ENCODE assay signal across 21 cellular contexts in the genomic region with DNA sequence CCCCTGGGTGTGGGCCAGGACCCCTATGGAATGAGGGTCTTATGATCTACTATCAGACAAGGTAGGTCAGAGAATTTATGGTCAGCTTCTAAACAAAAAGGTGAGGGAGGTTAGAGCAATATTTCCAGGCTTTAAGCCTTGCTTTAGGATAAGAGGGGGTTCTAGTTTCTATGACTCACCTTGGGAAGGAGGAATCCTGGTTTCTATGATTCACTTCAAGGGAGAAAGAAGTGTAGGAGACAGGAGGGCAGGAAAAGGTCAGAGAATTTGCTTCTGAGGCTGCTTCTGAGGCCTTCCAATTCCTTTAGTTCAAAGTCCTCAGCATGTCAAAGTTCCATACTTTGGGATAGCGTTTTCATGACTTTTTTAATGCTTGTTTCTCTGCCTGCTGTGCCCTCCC. TPM values are rescaled to one million over a fixed set of nuclear protein-coding genes. Genes with fewer than 3 reads are reported as not detected.
DNase-seq lines count a peak whose midpoint lies in the region; FAIRE-seq and TF ChIP-seq lines count a peak whose summit lies in the region.
"Had no signal": no experiment of that assay in that cellular context is flagged by ENCODE, and none has a peak within 500 bp of the region (broad histone marks: within the 10 kb centered on the region; RNA-seq: fewer than 3 reads in every experiment).

No MANE protein-coding gene starts in this region.

- H3K4me3 ChIP-seq in endothelial cell of umbilical vein (replicated peaks in 1 of 3; ENCODE audit: insufficient read depth in 1 of 3, low read depth in 1 of 3, low read length in 3 of 3) (no peak overlapping the region), spleen (no peak overlapping the region)
- H3K4me3 ChIP-seq: cardiac muscle cell, gastrocnemius medialis, lung had no signal

- H3K27ac ChIP-seq in endothelial cell of umbilical vein (ENCODE audit: insufficient read depth, low read depth, low read length) (no peak overlapping the region), spleen (no peak overlapping the region)
- H3K27ac ChIP-seq: C4-2B, cardiac muscle cell, gastrocnemius medialis had no signal

- TF ChIP-seq CTCF in endothelial cell of umbilical vein (IDR thresholded peaks at IDR 0.05; ENCODE audit: extremely low read depth in 1 of 2, insufficient read depth in 1 of 2, low read depth in 1 of 2, low read length in 2 of 2) (no peak), osteocyte (IDR thresholded peaks at IDR 0.05) (no peak), spleen (IDR thresholded peaks at IDR 0.05 in 8 of 11, conservative IDR thresholded peaks at IDR 0.05 in 3 of 11) (no peak)

- H3K27me3 ChIP-seq in endothelial cell of umbilical vein (ENCODE audit: control insufficient read depth in 2 of 2, insufficient read depth in 2 of 2, low read length in 2 of 2) = no peaks in the 10 kb centered on the region
- H3K27me3 ChIP-seq in spleen (replicated peaks in 1 of 7) = no peaks in the 10 kb centered on the region
- H3K27me3 ChIP-seq: cardiac muscle cell, gastrocnemius medialis had no signal

- POLR2A ChIA-PET in endothelial cell of umbilical vein (lab: Charles Lee) = no interaction called here

- peak; percentile 30 for DNase-seq in H4 (ENCODE audit: low spot score)
- peak; percentile 74 for DNase-seq in RPMI7951 (ENCODE audit: low read depth)
- peak; percentile 18 for DNase-seq in endothelial cell of umbilical vein (ENCODE audit: low read depth, low spot score)
- no peak for DNase-seq in osteocyte (ENCODE audit: extremely low spot score, unreplicated experiment)
- DNase-seq in immature natural killer cell = no peak
- DNase-seq in NCI-H748 treated with DMSO at 0.1 percent for 48 hours (lab: John Stamatoyannopoulos, UW) = no peak
- DNase-seq in spleen = no peak
- no peak for DNase-seq in NCI-H1105 treated with DMSO at 0.1 percent for 48 hours (lab: John Stamatoyannopoulos, UW)
- DNase-seq: activated CD4-positive, alpha-beta T cell treated with anti-CD3 and anti-CD28 coated beads for 36 hours; activated naive CD4-positive, alpha-beta T cell treated with anti-CD3 and anti-CD28 coated beads, Interleukin-2, amount 10 ng/mL, durations not matched to agents 7 days and 5 days; effector memory CD8-positive, alpha-beta T cell; gastrocnemius medialis; natural killer cell; NCI-H1694 treated with DMSO at 0.1 percent for 48 hours; NCI-H446 treated with DMSO at 0.1 percent for 48 hours; stimulated activated CD4-positive, alpha-beta T cell treated with anti-CD3 and anti-CD28 coated beads, Interleukin-15, amount 100 ng/mL, for 24 hours; stimulated activated naive CD8-positive, alpha-beta T cell treated with anti-CD3 and anti-CD28 coated beads, Interleukin-15, Interleukin-2, amounts not matched to agents 100 U/mL and 50 U/mL, for 24 hours had no signal

- H3K4me1 Mint-ChIP-seq in osteocyte (ENCODE audit: unreplicated experiment) = peaks cover 77% of the 10 kb centered on the region
- H3K4me1 Mint-ChIP-seq in immature natural killer cell = peaks cover 6 to 11% of the 10 kb centered on the region in 2 donors

- H3K79me2 ChIP-seq in endothelial cell of umbilical vein (ENCODE audit: control insufficient read depth, insufficient read depth, low read length) = peaks cover 16% of the 10 kb centered on the region

- H3K9me3 ChIP-seq in endothelial cell of umbilical vein (replicated peaks; ENCODE audit: control insufficient read depth, insufficient read depth, low read length) (no peaks in the 10 kb centered on the region), spleen (no peaks in the 10 kb centered on the region)
- H3K9me3 ChIP-seq: gastrocnemius medialis had no signal

- H4K20me1 ChIP-seq in endothelial cell of umbilical vein (replicated peaks; ENCODE audit: control insufficient read depth, extremely low read depth, insufficient read depth, low read length) = no peaks in the 10 kb centered on the region

- H3K27ac Mint-ChIP-seq in osteocyte (ENCODE audit: unreplicated experiment) (peak overlapping the region; percentile 59), immature natural killer cell (no peak overlapping the region)
- H3K27ac Mint-ChIP-seq: activated CD4-positive, alpha-beta T cell treated with anti-CD3 and anti-CD28 coated beads for 36 hours; activated naive CD4-positive, alpha-beta T cell treated with anti-CD3 and anti-CD28 coated beads, Interleukin-2, amount 10 ng/mL, durations not matched to agents 7 days and 5 days; effector memory CD8-positive, alpha-beta T cell; natural killer cell had no signal

- TF ChIP-seq POLR2A in endothelial cell of umbilical vein (IDR thresholded peaks at IDR 0.05; ENCODE audit: low read depth, low read length) = no peak
- TF ChIP-seq POLR2A in spleen (IDR thresholded peaks at IDR 0.05) = no peak

- no peak overlapping the region for H3K9ac ChIP-seq in endothelial cell of umbilical vein (replicated peaks; ENCODE audit: extremely low read depth, insufficient read depth, low read length)

- no TSS peak for BruUV-seq in endothelial cell of umbilical vein (replicated peaks; lab: Mats Ljungman, UMichigan)

- H2AFZ ChIP-seq in endothelial cell of umbilical vein (ENCODE audit: low read depth, low read length) = no peak overlapping the region

- H3K4me3 Mint-ChIP-seq in osteocyte (ENCODE audit: unreplicated experiment) (no peak overlapping the region), immature natural killer cell (no peak overlapping the region)
- H3K4me3 Mint-ChIP-seq: activated CD4-positive, alpha-beta T cell treated with anti-CD3 and anti-CD28 coated beads for 36 hours; activated naive CD4-positive, alpha-beta T cell treated with anti-CD3 and anti-CD28 coated beads, Interleukin-2, amount 10 ng/mL, durations not matched to agents 7 days and 5 days; effector memory CD8-positive, alpha-beta T cell; natural killer cell had no signal

- FAIRE-seq in endothelial cell of umbilical vein (lab: Jason Lieb, UNC) = no peak
- FAIRE-seq: HTR-8/SVneo had no signal

- H3K27me3 Mint-ChIP-seq in osteocyte (ENCODE audit: unreplicated experiment) (no peaks in the 10 kb centered on the region), immature natural killer cell (ENCODE audit: low read depth in 3 of 3) (peaks cover 0 to 1% (median 0%) of the 10 kb centered on the region in 3 donors)
- H3K27me3 Mint-ChIP-seq: activated CD4-positive, alpha-beta T cell treated with anti-CD3 and anti-CD28 coated beads for 36 hours; activated naive CD4-positive, alpha-beta T cell treated with anti-CD3 and anti-CD28 coated beads, Interleukin-2, amount 10 ng/mL, durations not matched to agents 7 days and 5 days had no signal

- no peaks in the 10 kb centered on the region for H3K9me3 Mint-ChIP-seq in osteocyte (ENCODE audit: unreplicated experiment)
- no peaks in the 10 kb centered on the region for H3K9me3 Mint-ChIP-seq in immature natural killer cell
- H3K9me3 Mint-ChIP-seq: activated naive CD4-positive, alpha-beta T cell treated with anti-CD3 and anti-CD28 coated beads, Interleukin-2, amount 10 ng/mL, durations not matched to agents 7 days and 5 days; effector memory CD8-positive, alpha-beta T cell; natural killer cell had no signal

- H3K4me1 ChIP-seq in endothelial cell of umbilical vein (ENCODE audit: control insufficient read depth, extremely low read depth, insufficient read depth, low read length) (peaks cover 55% of the 10 kb centered on the region), spleen (peaks cover 8 to 53% (median 37%) of the 10 kb centered on the region in 6 donors)

- 81 to 95% (median 94%) methylated on average over 1 of the region's 1 CpG for WGBS in spleen, 5 donors

- CTCF ChIA-PET in endothelial cell of umbilical vein (lab: Charles Lee) = no interaction called here

- peaks cover 19% of the 10 kb centered on the region for H3K36me3 Mint-ChIP-seq in osteocyte (ENCODE audit: unreplicated experiment)
- H3K36me3 Mint-ChIP-seq in immature natural killer cell = no peaks in the 10 kb centered on the region
- H3K36me3 Mint-ChIP-seq: natural killer cell had no signal

- peaks cover 0 to 2% of the 10 kb centered on the region in 2 experiments for H3K36me3 ChIP-seq in endothelial cell of umbilical vein (ENCODE audit: control insufficient read depth in 2 of 2, extremely low read depth in 1 of 2, insufficient read depth in 2 of 2, low read length in 2 of 2)
- peaks cover 0 to 5% (median 0%) of the 10 kb centered on the region in 6 donors for H3K36me3 ChIP-seq in spleen
- H3K36me3 ChIP-seq: cardiac muscle cell, gastrocnemius medialis had no signal

- dilution Hi-C loops in endothelial cell of umbilical vein (cut with MboI; ENCODE audit: extremely low pct_ligation_motif_present, low sequenced_read_pairs) = no loop called here

- no peaks in the 10 kb centered on the region for H3K9me1 ChIP-seq in endothelial cell of umbilical vein (replicated peaks; ENCODE audit: control insufficient read depth, extremely low read depth, insufficient read depth, low read length)

- intact Hi-C loops in endothelial cell of umbilical vein (cut with micrococcal nuclease) (no loop called here), spleen (cut with DNase I; ENCODE audit: low total_unique reads) (no loop called here)

- no peak overlapping the region for H3K4me2 ChIP-seq in endothelial cell of umbilical vein (ENCODE audit: insufficient read depth, low read length)

TF ChIP-seq in endothelial cell of umbilical vein, 7 proteins besides CTCF, POLR2A, EP300 and RAD21 (continues in another document):
- TF ChIP-seq, protein P1, sequence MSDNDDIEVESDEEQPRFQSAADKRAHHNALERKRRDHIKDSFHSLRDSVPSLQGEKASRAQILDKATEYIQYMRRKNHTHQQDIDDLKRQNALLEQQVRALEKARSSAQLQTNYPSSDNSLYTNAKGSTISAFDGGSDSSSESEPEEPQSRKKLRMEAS (IDR thresholded peaks at IDR 0.05; ENCODE audit: insufficient read depth, insufficient read length) = no peak
- TF ChIP-seq GATA2 (IDR thresholded peaks at IDR 0.05; ENCODE audit: insufficient read depth, insufficient read length, low read depth, low read length) (no peak), POLR2AphosphoS5 (IDR thresholded peaks at IDR 0.05; ENCODE audit: insufficient read depth, low read depth, low read length) (no peak), MYC (IDR thresholded peaks at IDR 0.05; ENCODE audit: low read depth, low read length) (no peak)

RNA-seq across cellular contexts. Expression of a gene that starts 35.2 kb away (rescaled TPM):
- 14.9 and 18.7 TPM in 2 replicates for total RNA-seq in H4 (2014; rRNA removed; shearing (Covaris generic))
- total RNA-seq in RPMI7951 (2014; rRNA removed; shearing (Covaris generic)) = 19.2 and 23.6 TPM in 2 replicates
- 35.3 and 38.4 TPM in 2 replicates for total RNA-seq in endothelial cell of umbilical vein
- 18.0 and 19.8 TPM in 2 replicates for polyA plus RNA-seq in endothelial cell of umbilical vein
- 21.6 and 22.0 TPM in 2 replicates for polyA plus RNA-seq in endothelial cell of umbilical vein (2011; cell fraction: cytosol; rRNA removed)
- 40.2 and 40.8 TPM in 2 replicates for polyA plus RNA-seq in endothelial cell of umbilical vein (2011; cell fraction: nucleus; rRNA removed)
- polyA plus RNA-seq in endothelial cell of umbilical vein (2012) = 10.0 and 14.4 TPM in 2 replicates
- 32.7 and 36.6 TPM in 2 replicates for polyA minus RNA-seq in endothelial cell of umbilical vein
- polyA minus RNA-seq in endothelial cell of umbilical vein (2011; cell fraction: cytosol; rRNA and poly(A)+ RNA removed) = 0.51 TPM
- polyA minus RNA-seq in endothelial cell of umbilical vein (2011; cell fraction: nucleus; rRNA and poly(A)+ RNA removed) = 26.5 and 32.4 TPM in 2 replicates
- total RNA-seq in osteocyte = 68.1 and 69.4 TPM in 2 replicates
- under 1 TPM in 2 of 3 donors, not detected in 1; 0.09 to 0.20 TPM for polyA plus RNA-seq in immature natural killer cell
- total RNA-seq in spleen = 100 to 1,000 TPM in 4 of 7 donors, 10 to 100 TPM in 3; 66.7 to 126 (median 102) TPM
- polyA plus RNA-seq in spleen = 10 to 100 TPM; 14.3 to 30.2 (median 14.8) TPM

Comparison
In these comparisons a context has a peak if more than half of its experiments do, and no peak if none do; other contexts are left out.
1. DNase-seq: peak in H4 (single experiment), RPMI7951 (single experiment) and endothelial cell of umbilical vein (single experiment); none in osteocyte (single experiment), immature natural killer cell (0 of 3), NCI-H748 treated with DMSO at 0.1 percent for 48 hours (single experiment), spleen (single experiment) and NCI-H1105 treated with DMSO at 0.1 percent for 48 hours (single experiment).